In genomic region chr22:22109693-22110466, GRCh38 we compare ENCODE assay signal across 2 cellular contexts.
TF ChIP-seq lines count a peak whose summit lies in the region.

No MANE protein-coding gene starts in this region.

TF ChIP-seq in HCT116, 20 proteins besides CTCF, POLR2A, EP300 and RAD21 (continued from another document):
- no peak for TF ChIP-seq JUND (IDR thresholded peaks at IDR 0.05)
- no peak for TF ChIP-seq REST (IDR thresholded peaks at IDR 0.05; ENCODE audit: low read depth)
- TF ChIP-seq CBX3 (IDR thresholded peaks at IDR 0.05; ENCODE audit: low read depth): no peak
- no peak for TF ChIP-seq TCF7L2 (IDR thresholded peaks at IDR 0.05; ENCODE audit: borderline replicate concordance, extremely low read depth, insufficient read depth, insufficient read length)
- TF ChIP-seq EZH2phosphoT487 (IDR thresholded peaks at IDR 0.05; ENCODE audit: borderline replicate concordance): no peak

TF ChIP-seq in GM12878, 131 proteins besides CTCF, POLR2A, EP300 and RAD21 (continued from another document):
- no peak for TF ChIP-seq GATAD2B (conservative IDR thresholded peaks at IDR 0.05; ENCODE audit: low read depth)
